ENCODE assay signal across 1 cellular context in genomic region chr2:27133195-27133875, GRCh38.
TF ChIP-seq lines count a peak whose summit lies in the region.

No MANE protein-coding gene starts in this region.

TF ChIP-seq in HepG2, 621 proteins besides CTCF, POLR2A, EP300 and RAD21 (continued from another document and continues in another):
- TF ChIP-seq DBP (CRISPR knock-in tag; IDR thresholded peaks at IDR 0.05; ENCODE audit: not compliant biosample characterization) (no peak), ZNF343 (CRISPR knock-in tag; IDR thresholded peaks at IDR 0.05) (no peak), ONECUT2 (CRISPR knock-in tag; IDR thresholded peaks at IDR 0.05) (no peak), FIP1L1 (IDR thresholded peaks at IDR 0.05; ENCODE audit: borderline replicate concordance, insufficient read depth, low read depth, low read length) (0 out of 2 replicates have a peak, but pooled peaks have one; percentile 14), CREB1 (IDR thresholded peaks at IDR 0.05) (no peak), CREB1 (CRISPR knock-in tag; IDR thresholded peaks at IDR 0.05) (no peak), PATZ1 (CRISPR knock-in tag; IDR thresholded peaks at IDR 0.05) (no peak), ZNF180 (CRISPR knock-in tag; IDR thresholded peaks at IDR 0.05; ENCODE audit: borderline replicate concordance, low read depth) (no peak), KDM4B (CRISPR knock-in tag; IDR thresholded peaks at IDR 0.05) (no peak), ZFP36L1 (CRISPR knock-in tag; IDR thresholded peaks at IDR 0.05) (0 out of 2 replicates have a peak, but pooled peaks have one; percentile 24), ZNF883 (CRISPR knock-in tag; IDR thresholded peaks at IDR 0.05; ENCODE audit: not compliant biosample characterization) (no peak), ZNF407 (CRISPR knock-in tag; IDR thresholded peaks at IDR 0.05; ENCODE audit: not compliant biosample characterization) (no peak), TGIF2 (CRISPR knock-in tag; IDR thresholded peaks at IDR 0.05) (no peak), ZNF224 (CRISPR knock-in tag; IDR thresholded peaks at IDR 0.05) (0 out of 2 replicates have a peak, but pooled peaks have one; percentile 69), MZF1 (CRISPR knock-in tag; IDR thresholded peaks at IDR 0.05; ENCODE audit: borderline replicate concordance) (no peak), ARNT2 (CRISPR knock-in tag; IDR thresholded peaks at IDR 0.05; ENCODE audit: low read depth) (no peak), ZNF782 (CRISPR knock-in tag; IDR thresholded peaks at IDR 0.05; ENCODE audit: borderline replicate concordance) (no peak), NFYC (CRISPR knock-in tag; IDR thresholded peaks at IDR 0.05) (no peak), BRF2 (CRISPR knock-in tag; IDR thresholded peaks at IDR 0.05) (no peak), SMAD3 (CRISPR knock-in tag; IDR thresholded peaks at IDR 0.05) (no peak), TSC22D2 (CRISPR knock-in tag; IDR thresholded peaks at IDR 0.05; ENCODE audit: borderline replicate concordance) (no peak), ZNF496 (CRISPR knock-in tag; IDR thresholded peaks at IDR 0.05; ENCODE audit: insufficient replicate concordance) (no peak), ZNF562 (CRISPR knock-in tag; IDR thresholded peaks at IDR 0.05; ENCODE audit: borderline replicate concordance) (no peak), ZNF629 (CRISPR knock-in tag; conservative IDR thresholded peaks at IDR 0.05) (no peak), ZEB1 (IDR thresholded peaks at IDR 0.05; ENCODE audit: insufficient replicate concordance, low read depth) (no peak), TBX2 (CRISPR knock-in tag; IDR thresholded peaks at IDR 0.05; ENCODE audit: borderline replicate concordance) (no peak), SNAPC4 (CRISPR knock-in tag; IDR thresholded peaks at IDR 0.05) (no peak), ESRRA (CRISPR knock-in tag; IDR thresholded peaks at IDR 0.05; ENCODE audit: low read depth) (no peak), FOXO4 (CRISPR knock-in tag; conservative IDR thresholded peaks at IDR 0.05) (0 out of 2 replicates have a peak, but pooled peaks have one; percentile 29), CENPT (CRISPR knock-in tag; IDR thresholded peaks at IDR 0.05; ENCODE audit: low read depth) (no peak), MIER3 (CRISPR knock-in tag; IDR thresholded peaks at IDR 0.05; ENCODE audit: borderline replicate concordance) (peak; percentile 17; the same call in 1 of the 2 replicates), ZNF333 (CRISPR knock-in tag; IDR thresholded peaks at IDR 0.05; ENCODE audit: borderline replicate concordance) (no peak), MTA3 (CRISPR knock-in tag; IDR thresholded peaks at IDR 0.05) (no peak), CENPBD1 (CRISPR knock-in tag; IDR thresholded peaks at IDR 0.05; ENCODE audit: borderline replicate concordance, low read depth) (no peak), KAT7 (CRISPR knock-in tag; IDR thresholded peaks at IDR 0.05; ENCODE audit: borderline replicate concordance) (no peak), HBP1 (CRISPR knock-in tag; IDR thresholded peaks at IDR 0.05; ENCODE audit: low read depth) (no peak), ZNF264 (CRISPR knock-in tag; IDR thresholded peaks at IDR 0.05) (no peak), ZNF30 (CRISPR knock-in tag; IDR thresholded peaks at IDR 0.05) (no peak), ZFP37 (CRISPR knock-in tag; IDR thresholded peaks at IDR 0.05; ENCODE audit: borderline replicate concordance) (no peak), TBL1XR1 (IDR thresholded peaks at IDR 0.05; ENCODE audit: borderline replicate concordance, low read length, partially characterized antibody) (no peak), PITX1 (CRISPR knock-in tag; IDR thresholded peaks at IDR 0.05) (no peak), NRL (CRISPR knock-in tag; IDR thresholded peaks at IDR 0.05; ENCODE audit: borderline replicate concordance) (peak; percentile 43; the same call in 1 of the 2 replicates), CC2D1A (CRISPR knock-in tag; IDR thresholded peaks at IDR 0.05) (no peak), RBM22 (optimal IDR thresholded peaks at IDR 0.05; ENCODE audit: low read length) (peak; percentile 56)
